Comparison of ENCODE assay signal across 23 cellular contexts in the genomic region with DNA sequence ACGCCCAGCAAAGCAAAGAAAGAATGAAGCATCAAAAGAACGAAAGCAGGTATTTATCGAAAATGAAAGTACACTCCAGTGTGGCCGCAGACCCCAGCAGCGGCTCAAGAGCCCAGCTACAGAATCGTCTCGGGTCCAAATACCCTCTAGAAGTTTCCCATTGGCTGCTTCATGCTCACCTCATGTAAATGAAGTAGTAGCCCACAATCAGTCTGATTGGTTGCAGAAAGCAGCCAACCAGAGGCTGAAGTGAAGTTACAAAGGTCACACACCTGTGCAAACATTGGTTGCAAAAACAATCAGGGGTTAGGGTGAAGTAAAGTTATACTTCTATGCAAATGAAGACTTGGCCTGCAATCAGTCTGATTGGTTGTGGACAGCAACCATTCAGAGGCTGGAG. TPM values are rescaled to one million over a fixed set of nuclear protein-coding genes. Genes with fewer than 3 reads are reported as not detected.
DNase-seq lines count a peak whose midpoint lies in the region; ATAC-seq and TF ChIP-seq lines count a peak whose summit lies in the region.
"Had no signal": no experiment of that assay in that cellular context is flagged by ENCODE, and none has a peak within 500 bp of the region (broad histone marks: within the 10 kb centered on the region; RNA-seq: fewer than 3 reads in every experiment).

No MANE protein-coding gene starts in this region.

- peak; percentile 7 for DNase-seq in DMS53 treated with DMSO at 0.1 percent for 48 hours (lab: John Stamatoyannopoulos, UW; ENCODE audit: unreplicated experiment)
- peak; percentile 87 for DNase-seq in MM.1S
- DNase-seq in SHP77 (lab: John Stamatoyannopoulos, UW), result peak; percentile 22 to 72
- no peak for DNase-seq in nephron progenitor cell
- no peak for DNase-seq in UCSD-AML1 (lab: John Stamatoyannopoulos, UW; ENCODE audit: unreplicated experiment)
- no peak for DNase-seq in CD4-positive, alpha-beta T cell
- DNase-seq: ACHN, BE2C, DMS79 treated with DMSO at 0.1 percent for 48 hours, MG63, NCI-H2029, NCI-H446, NCI-H524 treated with DMSO at 0.1 percent for 48 hours, NCI-H82, T-helper 17 cell, T1000 had no signal

- no peaks in the 10 kb centered on the region for H3K9me3 Mint-ChIP-seq in nephron progenitor cell
- no peaks in the 10 kb centered on the region for H3K9me3 Mint-ChIP-seq in CD4-positive, alpha-beta T cell

- peaks cover 14% of the 10 kb centered on the region for H3K4me1 ChIP-seq in MM.1S (ENCODE audit: low read length)
- H3K4me1 ChIP-seq: BE2C had no signal

- 0 out of 2 replicates have a peak overlapping the region, but pooled peaks have one; percentile 42 for H2AFZ ChIP-seq in MM.1S (ENCODE audit: low read length)

- H3K36me3 ChIP-seq in MM.1S (replicated peaks; ENCODE audit: insufficient read depth, low read length), result no peaks in the 10 kb centered on the region
- H3K36me3 ChIP-seq: BE2C, MG63 had no signal

- peak overlapping the region; percentile 43 for H3K27ac Mint-ChIP-seq in nephron progenitor cell
- H3K27ac Mint-ChIP-seq in CD4-positive, alpha-beta T cell, result no peak overlapping the region
- H3K27ac Mint-ChIP-seq: CD14-positive monocyte, T-helper 17 cell had no signal

- H3K36me3 Mint-ChIP-seq in nephron progenitor cell (ENCODE audit: low read depth), result no peaks in the 10 kb centered on the region
- H3K36me3 Mint-ChIP-seq in CD4-positive, alpha-beta T cell (ENCODE audit: low read depth), result no peaks in the 10 kb centered on the region
- H3K36me3 Mint-ChIP-seq: CD14-positive monocyte had no signal

- H3K27me3 Mint-ChIP-seq in nephron progenitor cell (ENCODE audit: low read depth, poor library complexity), result peaks cover 9% of the 10 kb centered on the region
- peaks cover 40% of the 10 kb centered on the region for H3K27me3 Mint-ChIP-seq in CD4-positive, alpha-beta T cell

- POLR2A ChIA-PET in CD4-positive, alpha-beta T cell (lab: Charles Lee), result no interaction called here

- H3K79me2 ChIP-seq in MM.1S (ENCODE audit: low read length), result no peaks in the 10 kb centered on the region

- no peaks in the 10 kb centered on the region for H4K20me1 ChIP-seq in MM.1S (ENCODE audit: insufficient read depth, low read length)

- peak overlapping the region; percentile 41; the same call in 1 of the 2 replicates for H3K27ac ChIP-seq in MM.1S (ENCODE audit: low read length)
- no peak overlapping the region for H3K27ac ChIP-seq in CD4-positive, alpha-beta T cell (ENCODE audit: low read depth, low read length)
- H3K27ac ChIP-seq: HL-60 had no signal

- H3K4me3 ChIP-seq in MM.1S (ENCODE audit: low read length), result no peak overlapping the region
- H3K4me3 ChIP-seq: K562, MG63 had no signal

- H3K4me1 Mint-ChIP-seq in nephron progenitor cell, result peaks cover 27% of the 10 kb centered on the region
- no peaks in the 10 kb centered on the region for H3K4me1 Mint-ChIP-seq in CD4-positive, alpha-beta T cell (ENCODE audit: low read depth)
- H3K4me1 Mint-ChIP-seq: CD14-positive monocyte had no signal

- intact Hi-C loops in CD4-positive, alpha-beta T cell (cut with DNase I, micrococcal nuclease), result no loop called here

- H3F3A ChIP-seq in MM.1S (ENCODE audit: insufficient read depth, low read length), result 0 out of 2 replicates have a peak, but pooled peaks cover 16% of the 10 kb centered on the region

- CTCF ChIA-PET in CD4-positive, alpha-beta T cell (lab: Charles Lee), result no interaction called here

- H3K9me3 ChIP-seq in MM.1S (replicated peaks; ENCODE audit: insufficient read depth, low read length), result no peaks in the 10 kb centered on the region
- H3K9me3 ChIP-seq in CD4-positive, alpha-beta T cell (ENCODE audit: control insufficient read depth, low read length), result no peaks in the 10 kb centered on the region
- H3K9me3 ChIP-seq: BE2C, MG63 had no signal

- TF ChIP-seq CTCF in MM.1S (IDR thresholded peaks at IDR 0.05; ENCODE audit: low read length), result no peak
- TF ChIP-seq CTCF in nephron progenitor cell (IDR thresholded peaks at IDR 0.05), result no peak
- no peak for TF ChIP-seq CTCF in CD4-positive, alpha-beta T cell (IDR thresholded peaks at IDR 0.05)

- H3K4me2 ChIP-seq in MM.1S (ENCODE audit: low read depth, low read length), result peak overlapping the region; percentile 39; the same call in 1 of the 2 replicates

- H3K4me3 Mint-ChIP-seq in nephron progenitor cell, result peak overlapping the region; percentile 28
- H3K4me3 Mint-ChIP-seq in CD4-positive, alpha-beta T cell, result no peak overlapping the region
- H3K4me3 Mint-ChIP-seq: CD14-positive monocyte, T-helper 17 cell had no signal

- no peaks in the 10 kb centered on the region for H3K27me3 ChIP-seq in MM.1S (replicated peaks; ENCODE audit: insufficient read depth, low read length)
- H3K27me3 ChIP-seq in CD4-positive, alpha-beta T cell (ENCODE audit: control insufficient read depth, insufficient read depth, low read length), result peaks cover 19% of the 10 kb centered on the region

- no peak for ATAC-seq in CD4-positive, alpha-beta T cell (ENCODE audit: poor library complexity)
- no peak for ATAC-seq in HG03469 (IDR thresholded peaks at IDR 0.05; ENCODE audit: unreplicated experiment)
- ATAC-seq: K562, Panc1, SK-N-SH treated with all-trans-retinoic acid at 6 μM for 48 hours, T-helper 17 cell had no signal

- no peaks in the 10 kb centered on the region for H3K9me2 ChIP-seq in MM.1S (replicated peaks; ENCODE audit: insufficient read depth, low read length)

- H3K9ac ChIP-seq in MM.1S (ENCODE audit: low read length), result no peak overlapping the region

RNA-seq across cellular contexts. Expression of gene SV2B, which starts 32.0 kb away (rescaled TPM):
- total RNA-seq in CD4-positive, alpha-beta T cell, result not detected
- total RNA-seq: HT-29 had no signal

Comparison
In these comparisons a context has a peak if more than half of its experiments do, and no peak if none do; other contexts are left out.
1. DNase-seq: peak in DMS53 treated with DMSO at 0.1 percent for 48 hours (single experiment), MM.1S (single experiment) and SHP77 (2 of 2); none in nephron progenitor cell (single experiment), UCSD-AML1 (single experiment) and CD4-positive, alpha-beta T cell (0 of 10).